8 cellular contexts compared by ENCODE assay signal in the genomic region with DNA sequence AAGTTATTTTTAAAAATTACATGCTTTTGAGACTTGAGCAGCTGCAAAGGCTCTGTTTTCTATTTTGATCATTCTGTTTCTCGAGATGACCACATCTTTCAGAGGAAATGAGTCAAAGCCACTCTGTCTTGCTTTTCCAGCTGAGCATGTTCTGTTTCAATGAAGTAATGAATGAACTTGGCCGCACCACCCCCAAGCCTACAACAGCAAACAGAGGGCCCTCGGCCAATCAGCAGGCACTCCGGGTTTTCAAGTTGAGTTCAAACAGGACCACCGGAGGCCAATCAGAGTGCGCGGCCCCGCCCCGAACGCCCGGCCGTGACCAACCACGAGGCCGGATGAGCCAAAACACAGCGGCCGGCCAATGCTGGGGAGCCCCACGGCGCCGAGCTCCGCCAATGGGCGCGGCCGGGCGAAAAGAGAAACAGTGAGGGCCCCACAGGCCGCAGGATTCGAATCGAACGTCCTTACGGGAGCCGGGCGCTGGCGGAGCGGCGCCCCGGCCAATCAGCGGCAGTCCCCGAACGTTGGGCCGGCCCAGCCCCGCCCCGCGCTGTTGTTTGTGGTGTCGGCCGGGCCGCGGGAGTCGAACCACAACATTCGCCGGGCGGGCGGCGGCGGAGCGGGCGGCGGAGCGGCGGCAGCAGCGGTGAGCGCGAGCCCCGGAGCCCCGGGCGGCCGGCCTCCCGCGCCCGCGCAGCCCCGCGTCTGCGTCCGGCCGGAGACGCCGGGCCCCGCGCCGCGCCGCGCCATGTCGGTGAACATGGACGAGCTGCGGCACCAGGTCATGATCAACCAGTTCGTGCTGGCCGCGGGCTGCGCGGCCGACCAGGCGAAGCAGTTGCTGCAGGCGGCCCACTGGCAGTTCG. TPM values are rescaled to one million over a fixed set of nuclear protein-coding genes. Genes with fewer than 3 reads are reported as not detected.
A peak's percentile ranks its signal among the peaks of the same experiment; 100 is the strongest.
DNase-seq lines count a peak whose midpoint lies in the region; ATAC-seq and TF ChIP-seq lines count a peak whose summit lies in the region.

A gene (plus strand): TSS at position 594 of the 869 bp plus-strand sequence. CDS start 158 bp downstream, at position 752.

- peak within 1 kb of the TSS; percentile 95 for H3K27ac Mint-ChIP-seq in CD8-positive, alpha-beta T cell

- POLR2A ChIA-PET in CD8-positive, alpha-beta T cell (lab: Charles Lee), result interaction anchor here (0.5 to 11.7 kb wide), 27 partner anchors 9 to 407 kb away, joined by 3 to 121 read pairs (median 5); a partner anchor contains a TSS

- peaks cover 60% of the 10 kb centered on the region for H3K4me1 Mint-ChIP-seq in CD8-positive, alpha-beta T cell (ENCODE audit: low read depth)

- DNase-seq in CD8-positive, alpha-beta T cell, result peak; percentile 97 to 99 (median 98)
- DNase-seq in HS-27A (ENCODE audit: low read depth) (peak; percentile 89), NK-92 (lab: John Stamatoyannopoulos, UW; ENCODE audit: unreplicated experiment) (peak; percentile 93), lower lobe of right lung (peak; percentile 99)
- DNase-seq in activated CD8-positive, alpha-beta memory T cell treated with anti-CD3 and anti-CD28 coated beads for 1 hour (ENCODE audit: extremely low read depth in 1 of 2, low read depth in 1 of 2), result peak; percentile 96 to 98
- peak; percentile 96 to 99 (median 97) for DNase-seq in stimulated activated CD4-positive, alpha-beta T cell treated with anti-CD3 and anti-CD28 coated beads, TNF-alpha, amount 100 ng/mL, for 24 hours (ENCODE audit: low read depth in 3 of 3)

- H3K36me3 ChIP-seq in CD8-positive, alpha-beta T cell (ENCODE audit: insufficient read depth, low read length), result peaks cover 20% of the 10 kb centered on the region
- H3K36me3 ChIP-seq in ectodermal cell (ENCODE audit: control insufficient read depth, insufficient read depth, low read length) (no peaks in the 10 kb centered on the region), lower lobe of right lung (peaks cover 12% of the 10 kb centered on the region)

- H3K9me3 Mint-ChIP-seq in CD8-positive, alpha-beta T cell, result no peaks in the 10 kb centered on the region

- intact Hi-C loops in CD8-positive, alpha-beta T cell (cut with DNase I, micrococcal nuclease), result loop anchor here (1.0 to 2.0 kb wide), 5 partner anchors 9 to 236 kb away; a partner anchor contains a TSS
- intact Hi-C loops in lower lobe of right lung (cut with DNase I), result no loop called here

- no peaks in the 10 kb centered on the region for H3K27me3 Mint-ChIP-seq in CD8-positive, alpha-beta T cell (ENCODE audit: low read depth)

- no peaks in the 10 kb centered on the region for H3K27me3 ChIP-seq in CD8-positive, alpha-beta T cell (ENCODE audit: insufficient read depth, low read length)
- H3K27me3 ChIP-seq in ectodermal cell (ENCODE audit: control insufficient read depth, insufficient read depth, low read length, poor library complexity, severe bottlenecking), result no peaks in the 10 kb centered on the region
- H3K27me3 ChIP-seq in lower lobe of right lung (ENCODE audit: low read depth), result no peaks in the 10 kb centered on the region

- H3K4me3 Mint-ChIP-seq in CD8-positive, alpha-beta T cell, result peak within 1 kb of the TSS; percentile 90

- ATAC-seq in CD8-positive, alpha-beta T cell, result peak; percentile 80
- ATAC-seq in GM19467 (IDR thresholded peaks at IDR 0.05; ENCODE audit: unreplicated experiment) (peak; percentile 65), lower lobe of right lung (peak; percentile 97)

- peaks cover 20% of the 10 kb centered on the region for H3K36me3 Mint-ChIP-seq in CD8-positive, alpha-beta T cell

- peak within 1 kb of the TSS; percentile 94 for H3K4me3 ChIP-seq in CD8-positive, alpha-beta T cell (ENCODE audit: low read depth, low read length)
- peak within 1 kb of the TSS; percentile 74 for H3K4me3 ChIP-seq in ectodermal cell (ENCODE audit: insufficient read depth, low read depth, low read length)
- peak within 1 kb of the TSS; percentile 92 for H3K4me3 ChIP-seq in lower lobe of right lung

- whole genome bisulfite sequencing in ectodermal cell, 2 experiments, result 0% methylated on average over 94 of the region's 94 CpGs

- H3K27ac ChIP-seq in CD8-positive, alpha-beta T cell (ENCODE audit: low read depth, low read length), result peak within 1 kb of the TSS; percentile 74
- H3K27ac ChIP-seq in ectodermal cell (ENCODE audit: insufficient read depth, low read depth, low read length, poor library complexity, severe bottlenecking), result peak within 1 kb of the TSS; percentile 13
- H3K27ac ChIP-seq in lower lobe of right lung, result peak within 1 kb of the TSS; percentile 93

- no peak for TF ChIP-seq CTCF in CD8-positive, alpha-beta T cell (IDR thresholded peaks at IDR 0.05)
- TF ChIP-seq CTCF in lower lobe of right lung (IDR thresholded peaks at IDR 0.05), result no peak

- H3K4me1 ChIP-seq in CD8-positive, alpha-beta T cell (ENCODE audit: insufficient read depth, low read length), result peaks cover 68% of the 10 kb centered on the region
- peaks cover 29% of the 10 kb centered on the region for H3K4me1 ChIP-seq in ectodermal cell (ENCODE audit: control insufficient read depth, insufficient read depth, low read length)
- H3K4me1 ChIP-seq in lower lobe of right lung, result peaks cover 65% of the 10 kb centered on the region

- H3K9me3 ChIP-seq in CD8-positive, alpha-beta T cell (ENCODE audit: low read length), result no peaks in the 10 kb centered on the region
- no peaks in the 10 kb centered on the region for H3K9me3 ChIP-seq in ectodermal cell (ENCODE audit: control insufficient read depth, low read length)
- no peaks in the 10 kb centered on the region for H3K9me3 ChIP-seq in lower lobe of right lung

- CTCF ChIA-PET in CD8-positive, alpha-beta T cell (lab: Charles Lee), result interaction anchor here (0.9 to 5.0 kb wide), 7 partner anchors 8 to 142 kb away, joined by 3 to 30 read pairs (median 4); no protein-coding TSS in a partner anchor

RNA-seq across cellular contexts. Expression of the gene that starts here (rescaled TPM):
- 100 to 1,000 TPM; 241 to 249 TPM for total RNA-seq in CD8-positive, alpha-beta T cell
- 31.5 TPM for polyA plus RNA-seq in ectodermal cell (2013, experiment 1 of 4)
- 20.9 TPM for polyA plus RNA-seq in ectodermal cell (2013, experiment 2 of 4)
- polyA plus RNA-seq in ectodermal cell (2013, experiment 3 of 4), result 26.7 TPM
- polyA plus RNA-seq in ectodermal cell (2013, experiment 4 of 4), result 30.5 TPM
- total RNA-seq in lower lobe of right lung, result 62.7 TPM

Comparison
In these comparisons a context has a peak if more than half of its experiments do, and no peak if none do; other contexts are left out.
1. Peak in every context shown above with its lines: DNase-seq, ATAC-seq, H3K4me3 ChIP-seq and H3K27ac ChIP-seq.
2. H3K27ac ChIP-seq: peak in every context shown above with its lines; median percentile 93 in lower lobe of right lung; 74 in CD8-positive, alpha-beta T cell; 13 in ectodermal cell.